ENCODE assay signal across 8 cellular contexts in genomic region chr9:98191615-98192502, GRCh38. TPM values are rescaled to one million over a fixed set of nuclear protein-coding genes. Genes with fewer than 3 reads are reported as not detected.
DNase-seq lines count a peak whose midpoint lies in the region; ATAC-seq and TF ChIP-seq lines count a peak whose summit lies in the region.

No MANE protein-coding gene starts in this region.

- H3K27me3 Mint-ChIP-seq in IgD-negative memory B cell = no peaks in the 10 kb centered on the region
- no peaks in the 10 kb centered on the region for H3K27me3 Mint-ChIP-seq in activated CD8-positive, alpha-beta memory T cell treated with anti-CD3 and anti-CD28 coated beads, Interleukin-2, amount 10 ng/mL, durations not matched to agents 7 days and 5 days

- H3K9me3 Mint-ChIP-seq in IgD-negative memory B cell = no peaks in the 10 kb centered on the region
- no peaks in the 10 kb centered on the region for H3K9me3 Mint-ChIP-seq in activated CD8-positive, alpha-beta memory T cell treated with anti-CD3 and anti-CD28 coated beads, Interleukin-2, amount 10 ng/mL, durations not matched to agents 7 days and 5 days (ENCODE audit: low read depth)

- peaks cover 2 to 15% (median 11%) of the 10 kb centered on the region in 3 donors for H3K4me1 Mint-ChIP-seq in IgD-negative memory B cell
- H3K4me1 Mint-ChIP-seq in activated CD8-positive, alpha-beta memory T cell treated with anti-CD3 and anti-CD28 coated beads, Interleukin-2, amount 10 ng/mL, durations not matched to agents 7 days and 5 days = peaks cover 11% of the 10 kb centered on the region

- 20% methylated on average over 23 of the region's 47 CpGs for WGBS in esophagus muscularis mucosa

- H3K27me3 ChIP-seq in esophagus muscularis mucosa (peaks cover 0 to 8% (median 0%) of the 10 kb centered on the region in 4 donors), neuron (ENCODE audit: insufficient read depth, low read length) (peaks cover 50% of the 10 kb centered on the region)

- H3K4me3 ChIP-seq in esophagus muscularis mucosa (peak overlapping the region; percentile 71 to 78 (median 74)), neuron (ENCODE audit: low read length) (peak overlapping the region; percentile 43)

- peak overlapping the region; percentile 65 for H2AFZ ChIP-seq in neuron (ENCODE audit: low read depth, low read length)

- ATAC-seq in activated CD8-positive, alpha-beta memory T cell treated with anti-CD3 and anti-CD28 coated beads, Interleukin-2, amount 10 ng/mL, durations not matched to agents 7 days and 5 days = peak; percentile 38
- ATAC-seq in GM18873 (IDR thresholded peaks at IDR 0.05; ENCODE audit: low FRiP score, unreplicated experiment) = no peak
- ATAC-seq in GM21515 (IDR thresholded peaks at IDR 0.05; ENCODE audit: unreplicated experiment) = no peak

- intact Hi-C loops in esophagus muscularis mucosa (cut with DNase I) = no loop called here

- H3K4me1 ChIP-seq in esophagus muscularis mucosa = peaks cover 10 to 22% (median 16%) of the 10 kb centered on the region in 4 donors
- H3K4me1 ChIP-seq in neuron (ENCODE audit: insufficient read depth, low read length) = peaks cover 5% of the 10 kb centered on the region

- no peak for TF ChIP-seq CTCF in esophagus muscularis mucosa (IDR thresholded peaks at IDR 0.05)

- TF ChIP-seq POLR2A in esophagus muscularis mucosa (IDR thresholded peaks at IDR 0.05; ENCODE audit: low read depth) = no peak

- no peak overlapping the region for H3K27ac Mint-ChIP-seq in IgD-negative memory B cell
- H3K27ac Mint-ChIP-seq in activated CD8-positive, alpha-beta memory T cell treated with anti-CD3 and anti-CD28 coated beads, Interleukin-2, amount 10 ng/mL, durations not matched to agents 7 days and 5 days = peak overlapping the region; percentile 28

- H3K9me3 ChIP-seq in esophagus muscularis mucosa (no peaks in the 10 kb centered on the region), neuron (ENCODE audit: low read length) (no peaks in the 10 kb centered on the region)

- peak overlapping the region in 1 of 4 donors; percentile 65 for H3K27ac ChIP-seq in esophagus muscularis mucosa (replicated peaks in 1 of 4)

- peak; percentile 13 for DNase-seq in DMS153 (lab: John Stamatoyannopoulos, UW)
- DNase-seq in DMS153 treated with DMSO at 0.1 percent for 48 hours (lab: John Stamatoyannopoulos, UW; ENCODE audit: unreplicated experiment) = no peak
- DNase-seq in activated CD8-positive, alpha-beta memory T cell treated with anti-CD3 and anti-CD28 coated beads, Interleukin-2, amount 10 ng/mL, durations not matched to agents 7 days and 5 days = peak; percentile 53
- no peak for DNase-seq in esophagus muscularis mucosa (ENCODE audit: extremely low spot score)

- CTCF ChIA-PET in activated CD8-positive, alpha-beta memory T cell treated with anti-CD3 and anti-CD28 coated beads, Interleukin-2, amount 10 ng/mL, durations not matched to agents 7 days and 5 days (lab: Charles Lee) = interaction anchor here (0.7 to 5.8 kb wide), 8 partner anchors 11 to 789 kb away, joined by 3 to 42 read pairs (median 4); partner anchors contain the start of genes TBC1D2 and TRIM14

- TF ChIP-seq EP300 in esophagus muscularis mucosa (IDR thresholded peaks at IDR 0.05) = no peak

- peak overlapping the region; percentile 79 to 91 (median 88) for H3K4me3 Mint-ChIP-seq in IgD-negative memory B cell
- peak overlapping the region; percentile 67 for H3K4me3 Mint-ChIP-seq in activated CD8-positive, alpha-beta memory T cell treated with anti-CD3 and anti-CD28 coated beads, Interleukin-2, amount 10 ng/mL, durations not matched to agents 7 days and 5 days

- no peaks in the 10 kb centered on the region for H3K36me3 ChIP-seq in esophagus muscularis mucosa
- no peaks in the 10 kb centered on the region for H3K36me3 ChIP-seq in neuron (ENCODE audit: insufficient read depth, low read length)

- H3K36me3 Mint-ChIP-seq in IgD-negative memory B cell = no peaks in the 10 kb centered on the region
- H3K36me3 Mint-ChIP-seq in activated CD8-positive, alpha-beta memory T cell treated with anti-CD3 and anti-CD28 coated beads, Interleukin-2, amount 10 ng/mL, durations not matched to agents 7 days and 5 days = no peaks in the 10 kb centered on the region

RNA-seq across cellular contexts. Expression of gene CORO2A, which starts 0.6 kb away (rescaled TPM):
- 4.2 TPM for polyA plus RNA-seq in IgD-negative memory B cell
- 10 to 100 TPM in 1 of 2 experiments, 1 to 10 TPM in 1; 6.2 to 11.5 TPM for total RNA-seq in activated CD8-positive, alpha-beta memory T cell treated with anti-CD3 and anti-CD28 coated beads, Interleukin-2, amount 10 ng/mL, durations not matched to agents 7 days and 5 days
- total RNA-seq in esophagus muscularis mucosa = 1 to 10 TPM in 3 of 4 donors, under 1 TPM in 1; 0.42 to 2.7 (median 1.9) TPM

Comparison
In these comparisons a context has a peak if more than half of its experiments do, and no peak if none do; other contexts are left out.
1. DNase-seq: peak in DMS153 (single experiment) and activated CD8-positive, alpha-beta memory T cell treated with anti-CD3 and anti-CD28 coated beads, Interleukin-2, amount 10 ng/mL, durations not matched to agents 7 days and 5 days (single experiment); none in DMS153 treated with DMSO at 0.1 percent for 48 hours (single experiment) and esophagus muscularis mucosa (single experiment).